In the genomic region with DNA sequence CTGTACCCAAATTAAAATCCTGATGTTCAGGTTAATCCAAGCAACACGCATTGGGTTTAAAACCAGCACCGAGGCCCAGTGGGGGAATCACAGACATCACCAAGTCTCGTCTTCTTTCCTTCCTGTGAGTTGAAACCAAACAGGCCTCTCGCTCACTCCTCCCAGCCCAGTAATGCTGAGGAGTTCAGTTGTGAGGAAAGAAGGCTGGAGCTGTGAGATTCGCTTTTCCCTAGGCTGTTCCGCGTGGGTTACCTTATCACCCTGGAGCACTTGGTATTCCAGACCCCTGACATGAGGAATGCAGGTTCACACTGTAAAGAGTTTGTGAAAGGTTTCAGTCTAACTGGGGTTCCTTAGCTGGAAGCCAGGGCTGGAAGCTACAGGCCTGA, we compare ENCODE assay signal across 23 cellular contexts. TPM values are rescaled to one million over a fixed set of nuclear protein-coding genes. Genes with fewer than 3 reads are reported as not detected.
A peak's percentile ranks its signal among the peaks of the same experiment; 100 is the strongest.
DNase-seq lines count a peak whose midpoint lies in the region; ATAC-seq, FAIRE-seq and TF ChIP-seq lines count a peak whose summit lies in the region.
"Had no signal": no experiment of that assay in that cellular context is flagged by ENCODE, and none has a peak within 500 bp of the region (broad histone marks: within the 10 kb centered on the region; RNA-seq: fewer than 3 reads in every experiment).

No MANE protein-coding gene starts in this region.

- no peak overlapping the region for H3K4me3 Mint-ChIP-seq in CD8-positive, alpha-beta memory T cell
- peak overlapping the region in 1 of 10 donors; percentile 2 for H3K4me3 Mint-ChIP-seq in naive thymus-derived CD8-positive, alpha-beta T cell
- H3K4me3 Mint-ChIP-seq: GM23338 had no signal

- H3K27ac Mint-ChIP-seq in CD8-positive, alpha-beta memory T cell = peak overlapping the region in 6 of 8 donors; percentile 13 to 70 (median 28)
- peak overlapping the region in 9 of 10 donors; percentile 10 to 92 (median 83) for H3K27ac Mint-ChIP-seq in naive thymus-derived CD8-positive, alpha-beta T cell
- H3K27ac Mint-ChIP-seq: GM23338 had no signal

- no peaks in the 10 kb centered on the region for H3K9me3 Mint-ChIP-seq in CD8-positive, alpha-beta memory T cell
- no peaks in the 10 kb centered on the region for H3K9me3 Mint-ChIP-seq in naive thymus-derived CD8-positive, alpha-beta T cell
- H3K9me3 Mint-ChIP-seq: GM23338 had no signal

- H3K36me3 Mint-ChIP-seq in CD8-positive, alpha-beta memory T cell = peaks cover 0 to 13% (median 0%) of the 10 kb centered on the region in 3 donors
- peaks cover 0 to 5% (median 2%) of the 10 kb centered on the region in 3 donors for H3K36me3 Mint-ChIP-seq in naive thymus-derived CD8-positive, alpha-beta T cell

- H2AFZ ChIP-seq in SK-N-SH (ENCODE audit: low read depth) (no peak overlapping the region), K562 (ENCODE audit: low read depth, low read length) (no peak overlapping the region)
- H2AFZ ChIP-seq: GM23338 had no signal

- H3K36me3 ChIP-seq in SK-N-SH (replicated peaks in 1 of 2; ENCODE audit: control insufficient read depth in 1 of 2, insufficient read depth in 2 of 2, low read length in 1 of 2) (no peaks in the 10 kb centered on the region), K562 (ENCODE audit: control insufficient read depth, insufficient read depth, low read length) (peaks cover 5% of the 10 kb centered on the region; the same call in 1 of the 3 replicates), kidney (ENCODE audit: control insufficient read depth in 1 of 2, insufficient read depth in 2 of 2, low read length in 2 of 2) (no peaks in the 10 kb centered on the region)
- H3K36me3 ChIP-seq in CD8-positive, alpha-beta memory T cell (ENCODE audit: insufficient read depth, low read length) = no peaks in the 10 kb centered on the region

- TSS peak; percentile 35 for BruUV-seq in K562 (replicated peaks; lab: Mats Ljungman, UMichigan)

- CTCF ChIA-PET in SK-N-SH (lab: Yijun Ruan, JAX) (interaction anchor here (0.5 to 2.6 kb wide), 5 partner anchors 13 to 120 kb away, joined by 3 to 12 read pairs (median 3); no protein-coding TSS in a partner anchor), K562 (lab: Yijun Ruan, JAX; ENCODE audit: low intra/inter-chr PET ratio) (interaction anchor here (0.6 kb wide), 1 partner anchor 251 kb away, joined by 3 read pairs; no protein-coding TSS in a partner anchor)
- CTCF ChIA-PET in CD8-positive, alpha-beta memory T cell (lab: Charles Lee) = interaction anchor here (2.2 kb wide), 1 partner anchor 23 kb away, joined by 6 read pairs; no protein-coding TSS in a partner anchor

- in situ Hi-C loops in K562 (cut with MboI) = no loop called here

- H3K9me2 ChIP-seq in SK-N-SH = no peaks in the 10 kb centered on the region

- H3K27me3 Mint-ChIP-seq in CD8-positive, alpha-beta memory T cell = no peaks in the 10 kb centered on the region
- no peaks in the 10 kb centered on the region for H3K27me3 Mint-ChIP-seq in naive thymus-derived CD8-positive, alpha-beta T cell

- no peaks in the 10 kb centered on the region for H3K9me1 ChIP-seq in K562 (ENCODE audit: control insufficient read depth, insufficient read depth, low read length)

- POLR2A ChIA-PET in SK-N-SH (lab: Yijun Ruan, JAX) = no interaction called here
- POLR2A ChIA-PET in CD8-positive, alpha-beta memory T cell (lab: Charles Lee) = no interaction called here
- POLR2A ChIA-PET in K562 (lab: Yijun Ruan, JAX) = interaction anchor here (0.9 to 1.2 kb wide), 4 partner anchors 8 to 97 kb away, joined by 3 to 4 read pairs (median 4); no protein-coding TSS in a partner anchor
- POLR2A ChIA-PET in naive thymus-derived CD8-positive, alpha-beta T cell (lab: Charles Lee) = interaction anchor here (0.8 to 1.9 kb wide), 3 partner anchors 12 to 80 kb away, joined by 3 to 11 read pairs (median 3); a partner anchor contains a TSS

- H3K9ac ChIP-seq in SK-N-SH = no peak overlapping the region
- no peak overlapping the region for H3K9ac ChIP-seq in K562 (ENCODE audit: insufficient read depth in 1 of 2, low read depth in 2 of 2, low read length in 2 of 2)
- no peak overlapping the region for H3K9ac ChIP-seq in kidney (ENCODE audit: low read length in 2 of 2)

- TF ChIP-seq POLR2A in K562 (conservative IDR thresholded peaks at IDR 0.05) = no peak

- H3K27ac ChIP-seq in SK-N-SH (ENCODE audit: low read depth in 2 of 2, low read length in 1 of 2) (no peak overlapping the region), K562 (ENCODE audit: extremely low read depth, low read depth, low read length) (no peak overlapping the region), kidney (ENCODE audit: low read depth in 2 of 2, low read length in 2 of 2) (no peak overlapping the region)
- H3K27ac ChIP-seq in CD8-positive, alpha-beta memory T cell (ENCODE audit: low read depth, low read length) = no peak overlapping the region
- H3K27ac ChIP-seq: C4-2B, Peyer's patch had no signal

- intact Hi-C loops in K562 (cut with micrococcal nuclease) = loop anchor here (5.0 kb wide), 1 partner anchor 34 kb away; no protein-coding TSS in a partner anchor
- intact Hi-C loops in kidney (cut with DNase I) = no loop called here

- ATAC-seq in SK-N-SH treated with all-trans-retinoic acid at 6 μM for 48 hours (no peak), K562 (no peak), HG03378 (IDR thresholded peaks at IDR 0.05; ENCODE audit: unreplicated experiment) (no peak)
- peak in 1 of 2 donors; percentile 52 for ATAC-seq in naive thymus-derived CD8-positive, alpha-beta T cell
- ATAC-seq: GM23338 had no signal

- 93% methylated on average over 7 of the region's 7 CpGs for WGBS in SK-N-SH (ENCODE audit: low lambda C conversion rate)
- 47% methylated on average over 7 of the region's 7 CpGs for WGBS in K562 (ENCODE audit: insufficient coverage, low coverage, missing lambda C conversion rate)

- H3K79me2 ChIP-seq in SK-N-SH (ENCODE audit: insufficient read depth) = no peaks in the 10 kb centered on the region
- H3K79me2 ChIP-seq in K562 (ENCODE audit: control insufficient read depth, insufficient read depth, low read length) = no peaks in the 10 kb centered on the region

- TF ChIP-seq RAD21 in SK-N-SH (IDR thresholded peaks at IDR 0.05; ENCODE audit: low read length) = no peak
- TF ChIP-seq RAD21 in K562 (CRISPR knock-in tag; conservative IDR thresholded peaks at IDR 0.05 in 1 of 2, IDR thresholded peaks at IDR 0.05 in 1 of 2) = no peak

- TF ChIP-seq EP300 in SK-N-SH (IDR thresholded peaks at IDR 0.05; ENCODE audit: borderline replicate concordance in 1 of 2, low read depth in 1 of 2, low read length in 1 of 2) (no peak), K562 (IDR thresholded peaks at IDR 0.05; ENCODE audit: low read length) (no peak)

- no peaks in the 10 kb centered on the region for H3F3A ChIP-seq in SK-N-SH (replicated peaks; ENCODE audit: insufficient read depth)

- H4K20me1 ChIP-seq in SK-N-SH (ENCODE audit: insufficient read depth) (no peaks in the 10 kb centered on the region), K562 (replicated peaks; ENCODE audit: control insufficient read depth, insufficient read depth, low read length) (peaks cover 5% of the 10 kb centered on the region; the same call in 1 of the 2 replicates)

- H3K4me3 ChIP-seq in SK-N-SH (ENCODE audit: low read depth in 2 of 2, low read length in 1 of 2) (no peak overlapping the region), K562 (no peak overlapping the region), kidney (ENCODE audit: low read length in 2 of 2) (no peak overlapping the region)
- no peak overlapping the region for H3K4me3 ChIP-seq in CD8-positive, alpha-beta memory T cell (ENCODE audit: low read length)
- H3K4me3 ChIP-seq: GM23338, Peyer's patch had no signal

- no peak for TF ChIP-seq CTCF in SK-N-SH (IDR thresholded peaks at IDR 0.05)
- no peak for TF ChIP-seq CTCF in K562 (IDR thresholded peaks at IDR 0.05 in 2 of 3, conservative IDR thresholded peaks at IDR 0.05 in 1 of 3; ENCODE audit: insufficient read depth in 2 of 3, low read depth in 1 of 3, low read length in 3 of 3)
- TF ChIP-seq CTCF in kidney (IDR thresholded peaks at IDR 0.05; ENCODE audit: borderline replicate concordance, extremely low read depth, insufficient read depth) = no peak

- DNase-seq in SK-N-SH (peak; percentile 26), K562 (ENCODE audit: extremely low read depth in 1 of 4, low spot score in 3 of 4) (no peak), foreskin melanocyte (no peak), kidney (no peak)
- DNase-seq in CD8-positive, alpha-beta memory T cell = no peak
- DNase-seq in naive thymus-derived CD8-positive, alpha-beta T cell = peak in 2 of 10 donors; percentile 18 to 33
- DNase-seq: Calu3, DMS79, KBM-7, NCI-H1105, NCI-H187 treated with DMSO at 0.1 percent for 48 hours, NCI-H2171 treated with DMSO at 0.1 percent for 48 hours, NCI-H510A, NCI-H82, SHP77 had no signal

- FAIRE-seq in K562 (lab: Jason Lieb, UNC) = peak; percentile 23
- no peak for FAIRE-seq in kidney (lab: Jason Lieb, UNC)
- FAIRE-seq: G401.6, GM12891, GM19239 had no signal

- H3K4me1 ChIP-seq in SK-N-SH (ENCODE audit: control insufficient read depth in 1 of 2, insufficient read depth in 2 of 2, low read depth in 1 of 2, low read length in 1 of 2) (peaks cover 0 to 11% of the 10 kb centered on the region in 2 experiments; a peak in 1 of 4 replicates), K562 (replicated peaks in 1 of 2; ENCODE audit: control insufficient read depth in 2 of 2, insufficient read depth in 2 of 2, low read length in 2 of 2) (peaks cover 9 to 52% of the 10 kb centered on the region in 2 experiments; a peak in 3 of 5 replicates), kidney (ENCODE audit: control insufficient read depth in 1 of 2, insufficient read depth in 1 of 2, low read depth in 1 of 2, low read length in 2 of 2) (peaks cover 0 to 4% of the 10 kb centered on the region in 2 donors)
- H3K4me1 ChIP-seq in CD8-positive, alpha-beta memory T cell (ENCODE audit: insufficient read depth, low read length) = peaks cover 9% of the 10 kb centered on the region

- peaks cover 6 to 23% (median 7%) of the 10 kb centered on the region in 3 donors for H3K4me1 Mint-ChIP-seq in CD8-positive, alpha-beta memory T cell
- H3K4me1 Mint-ChIP-seq in naive thymus-derived CD8-positive, alpha-beta T cell = peaks cover 4 to 24% (median 17%) of the 10 kb centered on the region in 4 donors

- H3K27me3 ChIP-seq in SK-N-SH (ENCODE audit: insufficient read depth) (peaks cover 4% of the 10 kb centered on the region; the same call in 1 of the 2 replicates), K562 (ENCODE audit: control insufficient read depth in 2 of 2, insufficient read depth in 2 of 2, low read length in 2 of 2) (peaks cover 26 to 38% of the 10 kb centered on the region in 2 experiments; a peak in 4 of 5 replicates)
- H3K27me3 ChIP-seq in CD8-positive, alpha-beta memory T cell (ENCODE audit: insufficient read depth, low read length, poor library complexity, severe bottlenecking) = no peaks in the 10 kb centered on the region
- H3K27me3 ChIP-seq: Peyer's patch had no signal

- H3K9me3 ChIP-seq in SK-N-SH = no peaks in the 10 kb centered on the region
- H3K9me3 ChIP-seq in CD8-positive, alpha-beta memory T cell (ENCODE audit: low read length) = no peaks in the 10 kb centered on the region
- H3K9me3 ChIP-seq in K562 (replicated peaks; ENCODE audit: control insufficient read depth, insufficient read depth, low read depth, low read length) = no peaks in the 10 kb centered on the region
- no peaks in the 10 kb centered on the region for H3K9me3 ChIP-seq in kidney (ENCODE audit: control insufficient read depth in 1 of 2, low read length in 2 of 2)
- H3K9me3 ChIP-seq: Peyer's patch had no signal

- no peak overlapping the region for H3K4me2 ChIP-seq in SK-N-SH
- H3K4me2 ChIP-seq in K562 (ENCODE audit: insufficient read depth, low read length) = no peak overlapping the region
- H3K4me2 ChIP-seq: GM23338 had no signal

RNA-seq across cellular contexts. Expression of a gene that starts 20.8 kb away (rescaled TPM):
- polyA plus RNA-seq in SK-N-SH (2012; rRNA removed) (0.15 and 0.24 TPM in 2 replicates), K562 (2011; rRNA removed) (not detected in 2 replicates), K562 (2014; fragmentation: Illumina TruSeq; extraction: Trizol) (not detected in 2 replicates), K562 (2014; fragmentation: Nextera tagmentation; extraction: Ambion mirVana) (not detected), K562 (2014; rRNA removed) (not detected in 2 replicates), kidney (ENCODE audit: insufficient read depth, low read depth, low replicate concordance) (not detected)
- 0.17 and 0.23 TPM in 2 replicates for polyA plus RNA-seq in SK-N-SH (2012; cell fraction: cytosol; rRNA removed)
- polyA plus RNA-seq in SK-N-SH (2012; cell fraction: nucleus; rRNA removed) = 0.39 and 0.51 TPM in 2 replicates
- total RNA-seq in CD8-positive, alpha-beta memory T cell = not detected
- polyA plus RNA-seq in CD8-positive, alpha-beta memory T cell = not detected
- not detected in 2 replicates for total RNA-seq in K562 (2011; cell fraction: chromatin; rRNA removed; ENCODE audit: low replicate concordance)
- not detected in 2 replicates for total RNA-seq in K562 (2011; cell fraction: nucleolus; rRNA removed)
- total RNA-seq in K562 (2011; cell fraction: nucleoplasm; rRNA removed) = not detected in 2 replicates
- total RNA-seq in K562 (2014; rRNA removed) (not detected in 2 replicates), K562 (2014; rRNA removed; fragmentation: Illumina TruSeq; extraction: Trizol) (not detected in 2 replicates), K562 (2015; rRNA removed; fragmentation: Illumina TruSeq; extraction: Trizol) (not detected in 2 replicates), K562 (2021) (not detected in 2 replicates), kidney (1.6 TPM)
- not detected in 2 replicates for polyA plus RNA-seq in K562 (2011; cell fraction: cytosol; rRNA removed)
- polyA plus RNA-seq in K562 (2011; cell fraction: nucleus; rRNA removed) = not detected in 2 replicates
- not detected in 2 replicates for polyA plus RNA-seq in K562 (2012)
- polyA minus RNA-seq in K562 (2011; rRNA and poly(A)+ RNA removed) = not detected in 2 replicates
- not detected in 2 replicates for polyA minus RNA-seq in K562 (2011; cell fraction: cytosol; rRNA and poly(A)+ RNA removed)
- polyA minus RNA-seq in K562 (2011; cell fraction: nucleus; rRNA and poly(A)+ RNA removed) = not detected in 2 replicates
- not detected for total RNA-seq in naive thymus-derived CD8-positive, alpha-beta T cell
- polyA plus RNA-seq in naive thymus-derived CD8-positive, alpha-beta T cell = not detected
- total RNA-seq: Calu3, GM23338, Peyer's patch had no signal
- polyA plus RNA-seq: GM23338 had no signal

Comparison
In these comparisons a context has a peak if more than half of its experiments do, and no peak if none do; other contexts are left out.
1. POLR2A ChIA-PET loops: an anchor here in K562 (0.9 to 1.2 kb wide) and naive thymus-derived CD8-positive, alpha-beta T cell (0.8 to 1.9 kb wide); none called in SK-N-SH and CD8-positive, alpha-beta memory T cell.